ENCODE assay signal across 9 cellular contexts in the genomic region with DNA sequence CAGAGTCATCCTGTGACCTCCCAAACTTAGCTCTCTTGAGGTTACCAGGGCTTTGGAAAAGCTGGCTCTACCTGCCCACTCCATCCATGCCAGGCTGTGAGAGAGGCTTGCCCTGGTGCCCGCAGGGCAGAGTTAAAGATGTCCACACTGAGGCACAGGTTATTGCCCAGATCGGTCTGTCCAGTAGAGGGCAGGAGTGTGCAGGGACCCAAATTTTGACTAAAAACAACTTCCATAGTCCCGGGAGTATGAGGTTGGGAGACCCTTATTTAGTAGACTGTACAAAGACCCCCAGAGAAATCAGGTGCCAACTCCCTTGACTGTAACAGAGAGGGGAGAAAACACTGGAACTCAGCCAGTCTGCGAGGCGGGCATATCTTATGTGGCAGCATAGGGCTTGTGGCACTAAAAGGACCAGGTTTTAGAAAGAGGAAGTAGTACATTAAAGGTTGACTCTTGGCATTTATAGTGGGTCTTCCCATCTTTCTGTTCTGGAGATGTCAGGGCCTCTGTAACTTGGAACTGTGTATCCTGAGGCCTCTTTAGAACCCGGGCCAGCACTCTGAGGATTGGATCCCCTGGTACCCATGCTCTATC. TPM values are rescaled to one million over a fixed set of nuclear protein-coding genes. Genes with fewer than 3 reads are reported as not detected.
DNase-seq lines count a peak whose midpoint lies in the region; ATAC-seq, FAIRE-seq and TF ChIP-seq lines count a peak whose summit lies in the region.
"Had no signal": no experiment of that assay in that cellular context is flagged by ENCODE, and none has a peak within 500 bp of the region (broad histone marks: within the 10 kb centered on the region; RNA-seq: fewer than 3 reads in every experiment).

No MANE protein-coding gene starts in this region.

- peak; percentile 44 for DNase-seq in GM18507 (ENCODE audit: extremely low spot score, insufficient read length, low read depth)
- peak in 2 of 3 donors; percentile 30 to 73 for DNase-seq in Peyer's patch
- peak; percentile 53 for DNase-seq in activated naive CD8-positive, alpha-beta T cell treated with anti-CD3 and anti-CD28 coated beads, Interleukin-2, amount 10 ng/mL, durations not matched to agents 7 days and 5 days
- peak; percentile 72 for DNase-seq in iPS-NIHi11 (ENCODE audit: low spot score)
- peak; percentile 23 for DNase-seq in stimulated activated naive B cell treated with anti-CD40 and anti-IgM and Interleukin-4, amounts not matched to agents 10 μg/mL and 1 μg/mL and 100 μg/mL, for 72 hours
- no peak for DNase-seq in NCI-H2196 (lab: John Stamatoyannopoulos, UW; ENCODE audit: unreplicated experiment)

- peak overlapping the region; percentile 12 for H3K4me3 Mint-ChIP-seq in activated naive CD8-positive, alpha-beta T cell treated with anti-CD3 and anti-CD28 coated beads, Interleukin-2, amount 10 ng/mL, durations not matched to agents 7 days and 5 days
- H3K4me3 Mint-ChIP-seq in stimulated activated naive B cell treated with anti-CD40 and anti-IgM and Interleukin-4, amounts not matched to agents 10 μg/mL and 1 μg/mL and 100 μg/mL, for 72 hours, result peak overlapping the region; percentile 66

- H3K4me1 Mint-ChIP-seq in activated naive CD8-positive, alpha-beta T cell treated with anti-CD3 and anti-CD28 coated beads, Interleukin-2, amount 10 ng/mL, durations not matched to agents 7 days and 5 days, result peaks cover 12% of the 10 kb centered on the region
- H3K4me1 Mint-ChIP-seq in stimulated activated naive B cell treated with anti-CD40 and anti-IgM and Interleukin-4, amounts not matched to agents 10 μg/mL and 1 μg/mL and 100 μg/mL, for 72 hours, result peaks cover 25 to 40% of the 10 kb centered on the region in 2 donors

- H3K36me3 Mint-ChIP-seq in activated naive CD8-positive, alpha-beta T cell treated with anti-CD3 and anti-CD28 coated beads, Interleukin-2, amount 10 ng/mL, durations not matched to agents 7 days and 5 days, result no peaks in the 10 kb centered on the region
- H3K36me3 Mint-ChIP-seq in stimulated activated naive B cell treated with anti-CD40 and anti-IgM and Interleukin-4, amounts not matched to agents 10 μg/mL and 1 μg/mL and 100 μg/mL, for 72 hours, result peaks cover 58 to 84% of the 10 kb centered on the region in 2 donors

- no peaks in the 10 kb centered on the region for H3K9me3 ChIP-seq in Peyer's patch

- H3K9me3 Mint-ChIP-seq in activated naive CD8-positive, alpha-beta T cell treated with anti-CD3 and anti-CD28 coated beads, Interleukin-2, amount 10 ng/mL, durations not matched to agents 7 days and 5 days, result no peaks in the 10 kb centered on the region
- H3K9me3 Mint-ChIP-seq in stimulated activated naive B cell treated with anti-CD40 and anti-IgM and Interleukin-4, amounts not matched to agents 10 μg/mL and 1 μg/mL and 100 μg/mL, for 72 hours, result no peaks in the 10 kb centered on the region

- peaks cover 14% of the 10 kb centered on the region for H3K27me3 Mint-ChIP-seq in activated naive CD8-positive, alpha-beta T cell treated with anti-CD3 and anti-CD28 coated beads, Interleukin-2, amount 10 ng/mL, durations not matched to agents 7 days and 5 days
- peaks cover 33 to 36% of the 10 kb centered on the region in 2 donors for H3K27me3 Mint-ChIP-seq in stimulated activated naive B cell treated with anti-CD40 and anti-IgM and Interleukin-4, amounts not matched to agents 10 μg/mL and 1 μg/mL and 100 μg/mL, for 72 hours

- POLR2A ChIA-PET in activated naive CD8-positive, alpha-beta T cell treated with anti-CD3 and anti-CD28 coated beads, Interleukin-2, amount 10 ng/mL, durations not matched to agents 7 days and 5 days (lab: Charles Lee), result no interaction called here

- no peak for TF ChIP-seq POLR2A in Peyer's patch (IDR thresholded peaks at IDR 0.05)

- peak; percentile 61 for ATAC-seq in activated naive CD8-positive, alpha-beta T cell treated with anti-CD3 and anti-CD28 coated beads, Interleukin-2, amount 10 ng/mL, durations not matched to agents 7 days and 5 days (ENCODE audit: low read depth)
- peak; percentile 83 to 85 for ATAC-seq in stimulated activated naive B cell treated with anti-CD40 and anti-IgM and Interleukin-4, amounts not matched to agents 10 μg/mL and 1 μg/mL and 100 μg/mL, for 72 hours (replicated peaks)
- ATAC-seq in HG02885 (IDR thresholded peaks at IDR 0.05; ENCODE audit: poor library complexity, unreplicated experiment) (no peak), GM19023 (IDR thresholded peaks at IDR 0.05; ENCODE audit: unreplicated experiment) (no peak)

- H3K4me3 ChIP-seq in Peyer's patch, result no peak overlapping the region
- H3K4me3 ChIP-seq: SK-N-MC had no signal

- TF ChIP-seq CTCF in Peyer's patch (IDR thresholded peaks at IDR 0.05), result peak in 5 of 6 experiments; percentile 52 to 76 (median 73)

- peaks cover 0 to 39% (median 0%) of the 10 kb centered on the region in 3 donors for H3K36me3 ChIP-seq in Peyer's patch

- H3K27ac Mint-ChIP-seq in activated naive CD8-positive, alpha-beta T cell treated with anti-CD3 and anti-CD28 coated beads, Interleukin-2, amount 10 ng/mL, durations not matched to agents 7 days and 5 days, result no peak overlapping the region
- H3K27ac Mint-ChIP-seq in stimulated activated naive B cell treated with anti-CD40 and anti-IgM and Interleukin-4, amounts not matched to agents 10 μg/mL and 1 μg/mL and 100 μg/mL, for 72 hours, result no peak overlapping the region

- H3K27me3 ChIP-seq in Peyer's patch, result no peaks in the 10 kb centered on the region

- H3K27ac ChIP-seq in Peyer's patch, result no peak overlapping the region
- H3K27ac ChIP-seq: SK-N-MC had no signal

- FAIRE-seq in GM18507 (lab: Jason Lieb, UNC), result no peak

- peaks cover 0 to 8% (median 0%) of the 10 kb centered on the region in 4 donors for H3K4me1 ChIP-seq in Peyer's patch

RNA-seq across cellular contexts. Expression of a gene that starts 43.3 kb away (rescaled TPM):
- total RNA-seq in Peyer's patch, result 10 to 100 TPM; 16.5 to 39.9 (median 32.2) TPM
- under 1 TPM in 1 of 2 experiments, not detected in 1; 0.30 TPM for total RNA-seq in activated naive CD8-positive, alpha-beta T cell treated with anti-CD3 and anti-CD28 coated beads, Interleukin-2, amount 10 ng/mL, durations not matched to agents 7 days and 5 days

RNA-seq across cellular contexts. Expression of a gene that starts 58.3 kb away (rescaled TPM):
- 10 to 100 TPM; 30.2 to 54.6 (median 43.0) TPM for total RNA-seq in Peyer's patch
- total RNA-seq in activated naive CD8-positive, alpha-beta T cell treated with anti-CD3 and anti-CD28 coated beads, Interleukin-2, amount 10 ng/mL, durations not matched to agents 7 days and 5 days, result 10 to 100 TPM; 22.7 to 29.6 TPM

Comparison
In these comparisons a context has a peak if more than half of its experiments do, and no peak if none do; other contexts are left out.
1. ATAC-seq: peak in activated naive CD8-positive, alpha-beta T cell treated with anti-CD3 and anti-CD28 coated beads, Interleukin-2, amount 10 ng/mL, durations not matched to agents 7 days and 5 days (single experiment) and stimulated activated naive B cell treated with anti-CD40 and anti-IgM and Interleukin-4, amounts not matched to agents 10 μg/mL and 1 μg/mL and 100 μg/mL, for 72 hours (2 of 2); none in HG02885 (single experiment) and GM19023 (single experiment).
2. RNA of a gene that starts 43.3 kb away (total RNA-seq): 16.5 to 39.9 TPM in Peyer's patch; 0.30 TPM in activated naive CD8-positive, alpha-beta T cell treated with anti-CD3 and anti-CD28 coated beads, Interleukin-2, amount 10 ng/mL, durations not matched to agents 7 days and 5 days; every median in the first group is over 10 times any median in the second.